Comparison of ENCODE assay signal across 25 cellular contexts in the genomic region with DNA sequence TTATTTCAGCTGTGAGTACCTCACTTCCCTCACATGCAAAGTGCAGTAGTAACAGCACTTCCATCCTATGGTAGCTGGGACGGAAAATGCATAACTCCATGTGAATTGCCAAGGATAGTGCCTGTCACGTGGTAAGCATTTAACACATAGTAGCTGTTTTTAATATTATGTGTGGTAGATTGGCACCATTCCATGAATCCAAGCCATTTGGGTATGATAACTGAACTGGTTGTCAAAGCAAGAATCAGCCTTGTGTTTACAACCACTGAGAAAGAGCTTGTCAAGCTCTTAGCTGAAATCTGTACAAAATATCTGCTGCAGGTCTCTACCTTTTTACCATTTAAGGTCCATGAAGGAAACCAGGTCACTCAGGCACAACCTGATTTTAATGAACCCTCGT.
"Had no signal": no experiment of that assay in that cellular context is flagged by ENCODE, and none has a peak within 500 bp of the region (broad histone marks: within the 10 kb centered on the region; RNA-seq: fewer than 3 reads in every experiment).

No MANE protein-coding gene starts in this region.

- H3K4me1 ChIP-seq: parathyroid adenoma, psoas muscle, stomach, testis, thyroid gland, transverse colon, upper lobe of left lung had no signal

- DNase-seq: islet precursor cell; left ventricle myocardium inferior; midbrain; mucosa of descending colon; naive thymus-derived CD4-positive, alpha-beta T cell; nucleus accumbens; psoas muscle; right cardiac atrium; stimulated activated CD4-positive, alpha-beta T cell treated with anti-CD3 and anti-CD28 coated beads, Interleukin-12 subunit alpha, Interleukin-12 subunit beta, amount 100 ng/mL, for 4 hours; stimulated activated CD4-positive, alpha-beta T cell treated with anti-CD3 and anti-CD28 coated beads, Interleukin-15, amount 100 ng/mL, for 24 hours; stimulated activated CD4-positive, alpha-beta T cell treated with anti-CD3 and anti-CD28 coated beads, Interleukin-2, amount 100 ng/mL, for 24 hours; stimulated activated CD4-positive, alpha-beta T cell treated with anti-CD3 and anti-CD28 coated beads, Interleukin-4, amount 100 ng/mL, for 1 hour; stimulated activated naive B cell treated with anti-CD40 and anti-IgM and Interleukin-4, amounts not matched to agents 10 μg/mL and 1 μg/mL and 100 μg/mL, for 72 hours; stimulated activated naive CD8-positive, alpha-beta T cell treated with anti-CD3 and anti-CD28 coated beads, Interleukin-15, Interleukin-2, amounts not matched to agents 100 U/mL and 50 U/mL, for 24 hours; stomach; testis; thyroid gland; transverse colon; upper lobe of left lung had no signal

- H3K27ac ChIP-seq: hepatocyte, left ventricle myocardium inferior, parathyroid adenoma, psoas muscle, skin epidermis, stomach, testis, thyroid gland, transverse colon, upper lobe of left lung had no signal

- H3K4me1 Mint-ChIP-seq: memory B cell; naive thymus-derived CD4-positive, alpha-beta T cell; stimulated activated naive B cell treated with anti-CD40 and anti-IgM and Interleukin-4, amounts not matched to agents 10 μg/mL and 1 μg/mL and 100 μg/mL, for 72 hours had no signal

- H3K4me3 ChIP-seq: hepatocyte, left ventricle myocardium inferior, mucosa of descending colon, psoas muscle, skin epidermis, stomach, testis, thyroid gland, transverse colon, upper lobe of left lung had no signal

- H3K36me3 ChIP-seq: left ventricle myocardium inferior, stomach, thyroid gland, transverse colon, upper lobe of left lung had no signal

- H2AFZ ChIP-seq: hepatocyte, parathyroid adenoma had no signal

- H3K27ac Mint-ChIP-seq: memory B cell; naive thymus-derived CD4-positive, alpha-beta T cell; stimulated activated naive B cell treated with anti-CD40 and anti-IgM and Interleukin-4, amounts not matched to agents 10 μg/mL and 1 μg/mL and 100 μg/mL, for 72 hours had no signal

- H3K27me3 ChIP-seq: hepatocyte, stomach, testis, thyroid gland, transverse colon, upper lobe of left lung had no signal

- H3K36me3 Mint-ChIP-seq: memory B cell; naive thymus-derived CD4-positive, alpha-beta T cell; stimulated activated naive B cell treated with anti-CD40 and anti-IgM and Interleukin-4, amounts not matched to agents 10 μg/mL and 1 μg/mL and 100 μg/mL, for 72 hours had no signal

- H3K9me3 ChIP-seq: mucosa of descending colon, psoas muscle, testis, thyroid gland, transverse colon, upper lobe of left lung had no signal

- H3K9ac ChIP-seq: parathyroid adenoma had no signal

- H3K79me2 ChIP-seq: hepatocyte, parathyroid adenoma had no signal

- H3K4me2 ChIP-seq: hepatocyte had no signal

- H3K4me3 Mint-ChIP-seq: memory B cell; naive thymus-derived CD4-positive, alpha-beta T cell; natural killer cell treated with Interleukin-12 subunit alpha and Interleukin-12 subunit beta and Interleukin-15 and Interleukin-18, amount 100 ng/mL, for 72 hours; neural crest cell; stimulated activated naive B cell treated with anti-CD40 and anti-IgM and Interleukin-4, amounts not matched to agents 10 μg/mL and 1 μg/mL and 100 μg/mL, for 72 hours had no signal
